Comparison of ENCODE assay signal across 8 cellular contexts in the genomic region with DNA sequence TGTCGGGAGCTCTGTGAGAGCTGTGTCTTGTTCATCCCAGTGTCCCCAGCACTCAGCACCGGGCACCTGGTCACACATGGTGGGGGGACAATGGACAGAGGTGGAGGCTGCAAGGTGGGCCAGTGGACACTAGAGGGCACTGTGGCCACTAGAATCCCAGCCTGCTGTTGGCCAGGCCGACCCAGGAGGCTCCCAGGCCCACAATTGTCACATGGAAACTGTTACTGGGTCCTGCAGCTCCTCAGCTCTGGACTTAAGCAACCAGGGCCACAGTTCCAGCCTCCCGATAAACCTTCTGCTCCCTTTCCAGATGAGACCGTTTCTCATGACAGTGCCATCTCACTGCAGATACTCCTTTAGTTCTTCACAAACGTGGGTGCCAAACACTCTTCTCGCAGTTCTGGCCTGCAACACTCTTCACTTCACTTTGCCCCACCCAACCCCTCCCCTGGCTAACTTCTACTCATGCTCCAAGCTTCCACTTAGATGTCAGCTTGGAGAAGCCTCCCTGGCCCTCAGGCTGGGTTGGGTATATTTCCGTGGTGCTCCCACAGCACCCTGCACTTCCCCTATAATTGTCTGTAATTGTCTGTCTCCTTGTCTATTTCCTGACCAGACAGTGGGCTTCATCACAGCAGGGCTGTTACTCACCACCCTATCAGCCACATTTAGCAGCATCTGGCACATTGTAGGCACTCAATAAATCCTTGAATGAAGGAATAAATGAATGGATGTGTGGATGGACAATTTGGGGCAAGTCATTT. TPM values are rescaled to one million over a fixed set of nuclear protein-coding genes. Genes with fewer than 3 reads are reported as not detected.
A peak's percentile ranks its signal among the peaks of the same experiment; 100 is the strongest.
DNase-seq lines count a peak whose midpoint lies in the region; ATAC-seq, FAIRE-seq and TF ChIP-seq lines count a peak whose summit lies in the region.

No MANE protein-coding gene starts in this region.

- H3K4me3 ChIP-seq in BJ (ENCODE audit: low read depth, low read length), result no peak overlapping the region

- H3K36me3 Mint-ChIP-seq in activated CD4-positive, alpha-beta T cell treated with anti-CD3 and anti-CD28 coated beads, Interleukin-2, amount 10 ng/mL, durations not matched to agents 7 days and 5 days (ENCODE audit: low read depth), result no peaks in the 10 kb centered on the region
- H3K36me3 Mint-ChIP-seq in memory B cell, result no peaks in the 10 kb centered on the region
- no peaks in the 10 kb centered on the region for H3K36me3 Mint-ChIP-seq in stimulated activated naive B cell treated with anti-CD40 and anti-IgM and Interleukin-4, amounts not matched to agents 10 μg/mL and 1 μg/mL and 100 μg/mL, for 72 hours

- no peaks in the 10 kb centered on the region for H3K27me3 Mint-ChIP-seq in activated CD4-positive, alpha-beta T cell treated with anti-CD3 and anti-CD28 coated beads, Interleukin-2, amount 10 ng/mL, durations not matched to agents 7 days and 5 days
- H3K27me3 Mint-ChIP-seq in memory B cell, result peaks cover 3% of the 10 kb centered on the region
- peaks cover 0 to 43% of the 10 kb centered on the region in 2 donors for H3K27me3 Mint-ChIP-seq in stimulated activated naive B cell treated with anti-CD40 and anti-IgM and Interleukin-4, amounts not matched to agents 10 μg/mL and 1 μg/mL and 100 μg/mL, for 72 hours

- DNase-seq in BJ (ENCODE audit: low read depth) (no peak), GM19239 (ENCODE audit: insufficient read length, low spot score) (no peak), NCI-H146 (lab: John Stamatoyannopoulos, UW) (peak; percentile 56), dermis microvascular lymphatic vessel endothelial cell (ENCODE audit: low read depth in 2 of 2) (peak; percentile 20 to 49), memory B cell (ENCODE audit: low spot score in 2 of 2) (peak; percentile 30 to 58), middle frontal gyrus (ENCODE audit: extremely low spot score, low spot score) (no peak)
- DNase-seq in activated CD4-positive, alpha-beta T cell treated with anti-CD3 and anti-CD28 coated beads, Interleukin-2, amount 10 ng/mL, durations not matched to agents 7 days and 5 days, result peak; percentile 49
- DNase-seq in stimulated activated naive B cell treated with anti-CD40 and anti-IgM and Interleukin-4, amounts not matched to agents 10 μg/mL and 1 μg/mL and 100 μg/mL, for 72 hours, result peak; percentile 31

- CTCF ChIA-PET in BJ (lab: Yijun Ruan, JAX), result interaction anchor here (0.9 to 4.1 kb wide), 12 partner anchors 11 to 217 kb away, joined by 3 to 18 read pairs (median 6); no protein-coding TSS in a partner anchor
- CTCF ChIA-PET in activated CD4-positive, alpha-beta T cell treated with anti-CD3 and anti-CD28 coated beads, Interleukin-2, amount 10 ng/mL, durations not matched to agents 7 days and 5 days (lab: Charles Lee), result interaction anchor here (0.7 to 3.0 kb wide), 4 partner anchors 9 to 143 kb away, joined by 3 to 10 read pairs (median 3); no protein-coding TSS in a partner anchor

- no peak overlapping the region for H3K4me3 Mint-ChIP-seq in activated CD4-positive, alpha-beta T cell treated with anti-CD3 and anti-CD28 coated beads, Interleukin-2, amount 10 ng/mL, durations not matched to agents 7 days and 5 days
- no peak overlapping the region for H3K4me3 Mint-ChIP-seq in memory B cell
- no peak overlapping the region for H3K4me3 Mint-ChIP-seq in stimulated activated naive B cell treated with anti-CD40 and anti-IgM and Interleukin-4, amounts not matched to agents 10 μg/mL and 1 μg/mL and 100 μg/mL, for 72 hours

- POLR2A ChIA-PET in BJ (lab: Charles Lee), result no interaction called here
- POLR2A ChIA-PET in activated CD4-positive, alpha-beta T cell treated with anti-CD3 and anti-CD28 coated beads, Interleukin-2, amount 10 ng/mL, durations not matched to agents 7 days and 5 days (lab: Charles Lee), result no interaction called here

- peak overlapping the region; percentile 46 for H3K27ac Mint-ChIP-seq in activated CD4-positive, alpha-beta T cell treated with anti-CD3 and anti-CD28 coated beads, Interleukin-2, amount 10 ng/mL, durations not matched to agents 7 days and 5 days
- H3K27ac Mint-ChIP-seq in memory B cell, result no peak overlapping the region
- H3K27ac Mint-ChIP-seq in stimulated activated naive B cell treated with anti-CD40 and anti-IgM and Interleukin-4, amounts not matched to agents 10 μg/mL and 1 μg/mL and 100 μg/mL, for 72 hours, result peak overlapping the region; percentile 66

- peaks cover 39% of the 10 kb centered on the region for H3K4me1 Mint-ChIP-seq in activated CD4-positive, alpha-beta T cell treated with anti-CD3 and anti-CD28 coated beads, Interleukin-2, amount 10 ng/mL, durations not matched to agents 7 days and 5 days
- peaks cover 14% of the 10 kb centered on the region for H3K4me1 Mint-ChIP-seq in memory B cell
- H3K4me1 Mint-ChIP-seq in stimulated activated naive B cell treated with anti-CD40 and anti-IgM and Interleukin-4, amounts not matched to agents 10 μg/mL and 1 μg/mL and 100 μg/mL, for 72 hours, result peaks cover 20 to 36% of the 10 kb centered on the region in 2 donors

- no peaks in the 10 kb centered on the region for H3K9me3 Mint-ChIP-seq in activated CD4-positive, alpha-beta T cell treated with anti-CD3 and anti-CD28 coated beads, Interleukin-2, amount 10 ng/mL, durations not matched to agents 7 days and 5 days
- H3K9me3 Mint-ChIP-seq in memory B cell, result no peaks in the 10 kb centered on the region
- no peaks in the 10 kb centered on the region for H3K9me3 Mint-ChIP-seq in stimulated activated naive B cell treated with anti-CD40 and anti-IgM and Interleukin-4, amounts not matched to agents 10 μg/mL and 1 μg/mL and 100 μg/mL, for 72 hours

- peak; percentile 77 for TF ChIP-seq CTCF in BJ (IDR thresholded peaks at IDR 0.05; ENCODE audit: insufficient read depth, low read depth, low read length)

- FAIRE-seq in GM19239 (lab: Jason Lieb, UNC), result peak; percentile 70

- H3K36me3 ChIP-seq in BJ (ENCODE audit: control insufficient read depth, insufficient read depth, low read length), result no peaks in the 10 kb centered on the region

- ATAC-seq in memory B cell (ENCODE audit: low read depth), result peak; percentile 60
- peak; percentile 46 to 57 for ATAC-seq in stimulated activated naive B cell treated with anti-CD40 and anti-IgM and Interleukin-4, amounts not matched to agents 10 μg/mL and 1 μg/mL and 100 μg/mL, for 72 hours (replicated peaks)

- H3K27me3 ChIP-seq in BJ (ENCODE audit: control insufficient read depth, insufficient read depth, low read length), result no peaks in the 10 kb centered on the region

RNA-seq across cellular contexts. Expression of a gene that starts 3.5 kb away (rescaled TPM):
- 10.6 and 13.5 TPM in 2 replicates for polyA plus RNA-seq in BJ (2011; rRNA removed)
- polyA minus RNA-seq in BJ (2011; rRNA and poly(A)+ RNA removed), result 14.7 and 15.5 TPM in 2 replicates
- total RNA-seq in activated CD4-positive, alpha-beta T cell treated with anti-CD3 and anti-CD28 coated beads, Interleukin-2, amount 10 ng/mL, durations not matched to agents 7 days and 5 days, result under 1 TPM; 0.10 to 0.12 TPM
- 0.39 and 0.76 TPM in 2 replicates for total RNA-seq in dermis microvascular lymphatic vessel endothelial cell

RNA-seq across cellular contexts. Expression of a gene that starts 59.9 kb away (rescaled TPM):
- 48.5 and 67.1 TPM in 2 replicates for polyA plus RNA-seq in BJ (2011; rRNA removed)
- 59.5 and 84.1 TPM in 2 replicates for polyA minus RNA-seq in BJ (2011; rRNA and poly(A)+ RNA removed)
- 10 to 100 TPM; 77.2 to 81.2 TPM for total RNA-seq in activated CD4-positive, alpha-beta T cell treated with anti-CD3 and anti-CD28 coated beads, Interleukin-2, amount 10 ng/mL, durations not matched to agents 7 days and 5 days
- total RNA-seq in dermis microvascular lymphatic vessel endothelial cell, result 86.8 and 152 TPM in 2 replicates

Comparison
In these comparisons a context has a peak if more than half of its experiments do, and no peak if none do; other contexts are left out.
1. DNase-seq: peak in NCI-H146 (single experiment), activated CD4-positive, alpha-beta T cell treated with anti-CD3 and anti-CD28 coated beads, Interleukin-2, amount 10 ng/mL, durations not matched to agents 7 days and 5 days (single experiment), dermis microvascular lymphatic vessel endothelial cell (2 of 2), memory B cell (2 of 2) and stimulated activated naive B cell treated with anti-CD40 and anti-IgM and Interleukin-4, amounts not matched to agents 10 μg/mL and 1 μg/mL and 100 μg/mL, for 72 hours (single experiment); none in BJ (single experiment), GM19239 (single experiment) and middle frontal gyrus (single experiment).